1 cellular context compared by ENCODE assay signal in genomic region chr15:35019401-35020327, GRCh38.
TF ChIP-seq lines count a peak whose summit lies in the region.

No MANE protein-coding gene starts in this region.

TF ChIP-seq in IMR-90, 13 proteins besides CTCF, POLR2A, EP300 and RAD21 (continued from another document):
- no peak for TF ChIP-seq CEBPB (IDR thresholded peaks at IDR 0.05; ENCODE audit: low read depth, low read length)
- TF ChIP-seq BHLHE40 (IDR thresholded peaks at IDR 0.05; ENCODE audit: low read depth, low read length) = no peak
- no peak for TF ChIP-seq ELK1 (IDR thresholded peaks at IDR 0.05; ENCODE audit: borderline replicate concordance, low read depth, low read length)
TF ChIP-seq in IMR-90: peak in this region for 0.
